In genomic region chr4:10158355-10158942, GRCh38 we compare ENCODE assay signal across 1 cellular context.
TF ChIP-seq lines count a peak whose summit lies in the region.

No MANE protein-coding gene starts in this region.

TF ChIP-seq in IMR-90, 13 proteins besides CTCF, POLR2A, EP300 and RAD21:
- TF ChIP-seq USF2 (IDR thresholded peaks at IDR 0.05; ENCODE audit: low read depth, low read length) = peak; percentile 57
- no peak for TF ChIP-seq MXI1 (IDR thresholded peaks at IDR 0.05; ENCODE audit: borderline replicate concordance, low read depth, low read length)
